Comparison of ENCODE assay signal across 12 cellular contexts in the genomic region with DNA sequence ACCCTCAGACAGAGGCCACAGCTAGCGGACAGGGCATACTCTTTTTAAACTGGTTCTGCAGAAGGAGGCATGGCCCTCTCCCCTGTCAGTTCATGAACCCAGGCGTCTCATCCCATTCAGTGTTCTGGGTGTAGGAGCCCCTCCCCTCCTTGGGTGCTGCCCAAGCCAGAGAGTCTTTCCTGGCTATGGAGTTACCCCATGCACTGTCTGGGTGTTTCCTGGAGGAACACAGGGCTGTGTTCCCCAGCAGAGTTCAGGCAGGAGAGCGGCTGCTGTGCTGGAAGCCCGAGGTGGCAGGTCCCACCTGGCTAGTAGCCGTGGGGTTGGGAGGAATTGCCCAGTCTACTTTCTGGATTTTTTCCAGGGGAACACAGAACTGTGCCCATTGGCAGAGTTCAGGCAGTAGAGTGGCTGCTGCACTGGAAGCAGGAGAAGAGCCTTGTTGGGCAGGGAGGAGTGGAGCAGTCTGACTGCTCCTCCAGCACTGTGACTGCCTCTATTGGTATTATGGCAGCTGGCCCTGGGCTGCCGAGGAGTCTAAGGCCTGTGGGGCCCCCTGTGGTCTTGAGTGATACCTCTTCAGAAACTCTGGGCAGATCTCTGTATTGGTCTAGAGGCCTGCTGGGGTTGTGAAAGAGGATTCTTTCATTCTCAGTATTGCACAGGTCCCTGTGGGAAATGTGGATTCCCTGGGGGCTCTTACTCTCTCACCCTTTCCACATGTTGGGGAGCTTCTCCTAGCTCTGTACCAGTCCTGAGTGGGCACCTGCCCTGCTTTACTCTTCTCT.
DNase-seq lines count a peak whose midpoint lies in the region; ATAC-seq and TF ChIP-seq lines count a peak whose summit lies in the region.
"Had no signal": no experiment of that assay in that cellular context is flagged by ENCODE, and none has a peak within 500 bp of the region (broad histone marks: within the 10 kb centered on the region; RNA-seq: fewer than 3 reads in every experiment).

No MANE protein-coding gene starts in this region.

- TF ChIP-seq CTCF in upper lobe of right lung (IDR thresholded peaks at IDR 0.05) (no peak), MCF 10A (IDR thresholded peaks at IDR 0.05; ENCODE audit: unreplicated experiment) (no peak), esophagus muscularis mucosa (IDR thresholded peaks at IDR 0.05) (no peak)

- H3K27ac ChIP-seq in upper lobe of right lung, result no peak overlapping the region
- H3K27ac ChIP-seq in esophagus muscularis mucosa (replicated peaks in 1 of 4), result no peak overlapping the region
- H3K27ac ChIP-seq: A549, hepatocyte, prostate gland had no signal

- CTCF ChIA-PET in MCF 10A (lab: Yijun Ruan, JAX), result no interaction called here

- BruUV-seq in MCF 10A (replicated peaks; lab: Mats Ljungman, UMichigan), result no TSS peak

- no peaks in the 10 kb centered on the region for H3K4me1 ChIP-seq in upper lobe of right lung
- no peaks in the 10 kb centered on the region for H3K4me1 ChIP-seq in esophagus muscularis mucosa
- H3K4me1 ChIP-seq: A549, prostate gland had no signal

- H3K36me3 ChIP-seq in upper lobe of right lung (no peaks in the 10 kb centered on the region), esophagus muscularis mucosa (no peaks in the 10 kb centered on the region)
- H3K36me3 ChIP-seq: prostate gland had no signal

- peaks cover 8% of the 10 kb centered on the region for H3K9me3 Mint-ChIP-seq in MCF 10A (ENCODE audit: unreplicated experiment)

- H3K27me3 ChIP-seq in upper lobe of right lung (no peaks in the 10 kb centered on the region), esophagus muscularis mucosa (no peaks in the 10 kb centered on the region)
- H3K27me3 ChIP-seq: hepatocyte had no signal

- WGBS in esophagus muscularis mucosa, result 86% methylated on average over 6 of the region's 6 CpGs

- H3K27me3 Mint-ChIP-seq in MCF 10A (ENCODE audit: insufficient read depth, unreplicated experiment), result no peaks in the 10 kb centered on the region

- peaks cover 3% of the 10 kb centered on the region for H3K9me3 ChIP-seq in upper lobe of right lung
- peaks cover 0 to 9% (median 0%) of the 10 kb centered on the region in 4 donors for H3K9me3 ChIP-seq in esophagus muscularis mucosa
- H3K9me3 ChIP-seq: A549, prostate gland had no signal

- peak; percentile 34 for DNase-seq in NCI-H345 (lab: John Stamatoyannopoulos, UW)
- DNase-seq in NCI-H345 treated with DMSO at 0.1 percent for 48 hours (lab: John Stamatoyannopoulos, UW; ENCODE audit: unreplicated experiment), result no peak
- DNase-seq in upper lobe of right lung, result no peak
- DNase-seq in MCF 10A (ENCODE audit: unreplicated experiment), result no peak
- no peak for DNase-seq in esophagus muscularis mucosa (ENCODE audit: extremely low spot score)
- no peak for DNase-seq in activated naive CD4-positive, alpha-beta T cell treated with anti-CD3 and anti-CD28 coated beads, Interleukin-2, amount 50 U/mL, for 16 hours
- DNase-seq: NCI-H1417 had no signal

- H3K36me3 Mint-ChIP-seq in MCF 10A (ENCODE audit: insufficient read depth, unreplicated experiment), result no peaks in the 10 kb centered on the region

- intact Hi-C loops in upper lobe of right lung (cut with DNase I), result no loop called here
- intact Hi-C loops in MCF 10A (cut with micrococcal nuclease), result no loop called here
- intact Hi-C loops in esophagus muscularis mucosa (cut with DNase I), result no loop called here

- no peak overlapping the region for H3K4me3 ChIP-seq in upper lobe of right lung
- no peak overlapping the region for H3K4me3 ChIP-seq in esophagus muscularis mucosa
- H3K4me3 ChIP-seq: A549, hepatocyte, prostate gland had no signal

- POLR2A ChIA-PET in MCF 10A (lab: Yijun Ruan, JAX), result no interaction called here

- H3K27ac Mint-ChIP-seq in MCF 10A (ENCODE audit: low read depth, unreplicated experiment), result no peak overlapping the region

- ATAC-seq in HG02678 (IDR thresholded peaks at IDR 0.05; ENCODE audit: unreplicated experiment) (peak; percentile 93), HG03460 (IDR thresholded peaks at IDR 0.05; ENCODE audit: unreplicated experiment) (peak; percentile 75), upper lobe of right lung (peak; percentile 46)
- ATAC-seq: A549 had no signal

- no peak for TF ChIP-seq EP300 in esophagus muscularis mucosa (IDR thresholded peaks at IDR 0.05)

- H3K4me3 Mint-ChIP-seq in MCF 10A (ENCODE audit: unreplicated experiment), result no peak overlapping the region

- TF ChIP-seq POLR2A in esophagus muscularis mucosa (IDR thresholded peaks at IDR 0.05; ENCODE audit: low read depth), result no peak

- no peaks in the 10 kb centered on the region for H3K4me1 Mint-ChIP-seq in MCF 10A (ENCODE audit: insufficient read depth, unreplicated experiment)
